Comparison of ENCODE assay signal across 11 cellular contexts in genomic region chr12:50618864-50619609, GRCh38.
DNase-seq lines count a peak whose midpoint lies in the region; ATAC-seq and FAIRE-seq lines count a peak whose summit lies in the region.
"Had no signal": no experiment of that assay in that cellular context is flagged by ENCODE, and none has a peak within 500 bp of the region (broad histone marks: within the 10 kb centered on the region; RNA-seq: fewer than 3 reads in every experiment).

No MANE protein-coding gene starts in this region.

- H3K9me3 Mint-ChIP-seq in stimulated activated naive CD8-positive, alpha-beta T cell treated with anti-CD3 and anti-CD28 coated beads, Interleukin-15, Interleukin-2, amounts not matched to agents 100 ng/mL and 50 ng/mL, for 24 hours: no peaks in the 10 kb centered on the region
- no peaks in the 10 kb centered on the region for H3K9me3 Mint-ChIP-seq in activated T-helper 17 cell treated with anti-CD3 and anti-CD28 coated beads, Interleukin-2, amount 50 U/mL, for 72 hours
- H3K9me3 Mint-ChIP-seq: CD8-positive, alpha-beta memory T cell; effector memory CD8-positive, alpha-beta T cell had no signal

- FAIRE-seq in urothelium cell line (lab: Jason Lieb, UNC): no peak
- FAIRE-seq: kidney had no signal

- peak overlapping the region; percentile 10 for H3K27ac Mint-ChIP-seq in stimulated activated naive CD8-positive, alpha-beta T cell treated with anti-CD3 and anti-CD28 coated beads, Interleukin-15, Interleukin-2, amounts not matched to agents 100 ng/mL and 50 ng/mL, for 24 hours
- peak overlapping the region; percentile 5 for H3K27ac Mint-ChIP-seq in activated T-helper 17 cell treated with anti-CD3 and anti-CD28 coated beads, Interleukin-2, amount 50 U/mL, for 72 hours
- H3K27ac Mint-ChIP-seq: effector memory CD8-positive, alpha-beta T cell had no signal

- DNase-seq in stimulated activated naive CD8-positive, alpha-beta T cell treated with anti-CD3 and anti-CD28 coated beads, Interleukin-15, Interleukin-2, amounts not matched to agents 100 U/mL and 50 U/mL, for 24 hours: no peak
- peak; percentile 98 for DNase-seq in islet precursor cell
- peak; percentile 64 for DNase-seq in urothelium cell line (ENCODE audit: low spot score)
- DNase-seq in NCI-H446 (lab: John Stamatoyannopoulos, UW): no peak
- no peak for DNase-seq in AML-193 (lab: John Stamatoyannopoulos, UW)
- DNase-seq: CD8-positive, alpha-beta memory T cell; effector memory CD8-positive, alpha-beta T cell; kidney had no signal

- H3K4me3 Mint-ChIP-seq in stimulated activated naive CD8-positive, alpha-beta T cell treated with anti-CD3 and anti-CD28 coated beads, Interleukin-15, Interleukin-2, amounts not matched to agents 100 ng/mL and 50 ng/mL, for 24 hours: no peak overlapping the region
- no peak overlapping the region for H3K4me3 Mint-ChIP-seq in activated T-helper 17 cell treated with anti-CD3 and anti-CD28 coated beads, Interleukin-2, amount 50 U/mL, for 72 hours
- H3K4me3 Mint-ChIP-seq: CD8-positive, alpha-beta memory T cell; effector memory CD8-positive, alpha-beta T cell had no signal

- H3K27me3 Mint-ChIP-seq in stimulated activated naive CD8-positive, alpha-beta T cell treated with anti-CD3 and anti-CD28 coated beads, Interleukin-15, Interleukin-2, amounts not matched to agents 100 ng/mL and 50 ng/mL, for 24 hours: no peaks in the 10 kb centered on the region
- no peaks in the 10 kb centered on the region for H3K27me3 Mint-ChIP-seq in activated T-helper 17 cell treated with anti-CD3 and anti-CD28 coated beads, Interleukin-2, amount 50 U/mL, for 72 hours
- H3K27me3 Mint-ChIP-seq: CD8-positive, alpha-beta memory T cell; effector memory CD8-positive, alpha-beta T cell had no signal

- no peak for ATAC-seq in stimulated activated naive CD8-positive, alpha-beta T cell treated with anti-CD3 and anti-CD28 coated beads, Interleukin-15, Interleukin-2, amounts not matched to agents 100 U/mL and 50 U/mL, for 24 hours
- no peak for ATAC-seq in activated T-helper 17 cell treated with anti-CD3 and anti-CD28 coated beads, Interleukin-2, amount 50 U/mL, for 72 hours (replicated peaks)
- no peak for ATAC-seq in GM21528 (IDR thresholded peaks at IDR 0.05; ENCODE audit: low FRiP score, unreplicated experiment)
- ATAC-seq: effector memory CD8-positive, alpha-beta T cell had no signal

- H3K4me1 Mint-ChIP-seq in stimulated activated naive CD8-positive, alpha-beta T cell treated with anti-CD3 and anti-CD28 coated beads, Interleukin-15, Interleukin-2, amounts not matched to agents 100 ng/mL and 50 ng/mL, for 24 hours (ENCODE audit: low read depth): peaks cover 52% of the 10 kb centered on the region
- peaks cover 30% of the 10 kb centered on the region for H3K4me1 Mint-ChIP-seq in activated T-helper 17 cell treated with anti-CD3 and anti-CD28 coated beads, Interleukin-2, amount 50 U/mL, for 72 hours

- no peaks in the 10 kb centered on the region for H3K36me3 Mint-ChIP-seq in stimulated activated naive CD8-positive, alpha-beta T cell treated with anti-CD3 and anti-CD28 coated beads, Interleukin-15, Interleukin-2, amounts not matched to agents 100 ng/mL and 50 ng/mL, for 24 hours (ENCODE audit: low read depth)
- no peaks in the 10 kb centered on the region for H3K36me3 Mint-ChIP-seq in activated T-helper 17 cell treated with anti-CD3 and anti-CD28 coated beads, Interleukin-2, amount 50 U/mL, for 72 hours (ENCODE audit: low read depth)
- H3K36me3 Mint-ChIP-seq: CD8-positive, alpha-beta memory T cell had no signal

Comparison
In these comparisons a context has a peak if more than half of its experiments do, and no peak if none do; other contexts are left out.
1. DNase-seq: peak in islet precursor cell (single experiment) and urothelium cell line (single experiment); none in stimulated activated naive CD8-positive, alpha-beta T cell treated with anti-CD3 and anti-CD28 coated beads, Interleukin-15, Interleukin-2, amounts not matched to agents 100 U/mL and 50 U/mL, for 24 hours (single experiment), NCI-H446 (0 of 2) and AML-193 (0 of 2).